20 cellular contexts compared by ENCODE assay signal in genomic region chr1:156851779-156852413, GRCh38. TPM values are rescaled to one million over a fixed set of nuclear protein-coding genes. Genes with fewer than 3 reads are reported as not detected.
DNase-seq lines count a peak whose midpoint lies in the region; ATAC-seq and TF ChIP-seq lines count a peak whose summit lies in the region.
"Had no signal": no experiment of that assay in that cellular context is flagged by ENCODE, and none has a peak within 500 bp of the region (broad histone marks: within the 10 kb centered on the region; RNA-seq: fewer than 3 reads in every experiment).

No MANE protein-coding gene starts in this region.

- H3K4me1 ChIP-seq in liver (ENCODE audit: control insufficient read depth in 4 of 4, insufficient read depth in 4 of 4, low read length in 3 of 4) (peaks cover 0 to 21% (median 9%) of the 10 kb centered on the region in 4 donors), upper lobe of right lung (peaks cover 4% of the 10 kb centered on the region)
- H3K4me1 ChIP-seq: breast epithelium, lower lobe of right lung had no signal

- WGBS in liver: 37% methylated on average over 16 of the region's 16 CpGs

- peaks cover 66% of the 10 kb centered on the region for H3K27me3 Mint-ChIP-seq in stimulated activated memory B cell treated with anti-CD40 and anti-IgM and Interleukin-4, amounts not matched to agents 10 μg/mL and 1 μg/mL and 100 μg/mL, for 72 hours

- DNase-seq in NCI-H82 (lab: John Stamatoyannopoulos, UW) (peak; percentile 73), NCI-H82 treated with DMSO at 0.1 percent for 48 hours (lab: John Stamatoyannopoulos, UW; ENCODE audit: unreplicated experiment) (no peak), RPMI8226 (peak; percentile 23), upper lobe of right lung (no peak), anterior cingulate cortex (lab: John Stamatoyannopoulos, UW) (no peak)
- DNase-seq: activated B cell treated with CpG ODN at 0.5 μM for 24 hours; activated naive CD8-positive, alpha-beta T cell treated with anti-CD3 and anti-CD28 coated beads, Interleukin-2, amount 10 ng/mL, durations not matched to agents 7 days and 5 days; CD4-positive, alpha-beta T cell; lower lobe of right lung; stimulated activated naive B cell treated with anti-CD40 and anti-IgM and Interleukin-4, amounts not matched to agents 10 μg/mL and 1 μg/mL and 100 μg/mL, for 72 hours; T-helper 17 cell had no signal

- no peaks in the 10 kb centered on the region for H3K36me3 Mint-ChIP-seq in stimulated activated memory B cell treated with anti-CD40 and anti-IgM and Interleukin-4, amounts not matched to agents 10 μg/mL and 1 μg/mL and 100 μg/mL, for 72 hours
- H3K36me3 Mint-ChIP-seq: activated naive CD8-positive, alpha-beta T cell treated with anti-CD3 and anti-CD28 coated beads, Interleukin-2, amount 10 ng/mL, durations not matched to agents 7 days and 5 days; stimulated activated naive B cell treated with anti-CD40 and anti-IgM and Interleukin-4, amounts not matched to agents 10 μg/mL and 1 μg/mL and 100 μg/mL, for 72 hours had no signal

- peak; percentile 4 for ATAC-seq in upper lobe of right lung
- ATAC-seq in HG03521 (IDR thresholded peaks at IDR 0.05; ENCODE audit: unreplicated experiment): no peak
- no peak for ATAC-seq in stimulated activated memory B cell treated with anti-CD40 and anti-IgM and Interleukin-4, amounts not matched to agents 10 μg/mL and 1 μg/mL and 100 μg/mL, for 72 hours
- ATAC-seq: gastroesophageal sphincter; stimulated activated naive B cell treated with anti-CD40 and anti-IgM and Interleukin-4, amounts not matched to agents 10 μg/mL and 1 μg/mL and 100 μg/mL, for 72 hours; T-helper 17 cell had no signal

- no peak overlapping the region for H3K4me3 ChIP-seq in liver (ENCODE audit: low read depth in 1 of 3, low read length in 3 of 3)
- H3K4me3 ChIP-seq in upper lobe of right lung: no peak overlapping the region
- H3K4me3 ChIP-seq: breast epithelium, gastroesophageal sphincter, lower lobe of right lung had no signal

- intact Hi-C loops in upper lobe of right lung (cut with DNase I): no loop called here

- H3K27ac ChIP-seq in liver (ENCODE audit: low read depth in 1 of 2, low read length in 2 of 2) (peak overlapping the region; percentile 61 to 80), upper lobe of right lung (no peak overlapping the region)
- H3K27ac ChIP-seq: breast epithelium, gastroesophageal sphincter, lower lobe of right lung had no signal

- no peak for TF ChIP-seq RAD21 in liver (IDR thresholded peaks at IDR 0.05)

- H3K27me3 ChIP-seq in liver (ENCODE audit: control insufficient read depth in 4 of 4, insufficient read depth in 4 of 4, low read length in 3 of 4) (no peaks in the 10 kb centered on the region), upper lobe of right lung (peaks cover 38% of the 10 kb centered on the region)

- TF ChIP-seq CTCF in liver (IDR thresholded peaks at IDR 0.05; ENCODE audit: low read depth, low read length, missing input control): no peak
- TF ChIP-seq CTCF in upper lobe of right lung (IDR thresholded peaks at IDR 0.05): no peak

- H3K4me3 Mint-ChIP-seq in stimulated activated memory B cell treated with anti-CD40 and anti-IgM and Interleukin-4, amounts not matched to agents 10 μg/mL and 1 μg/mL and 100 μg/mL, for 72 hours: no peak overlapping the region
- H3K4me3 Mint-ChIP-seq: activated B cell treated with CpG ODN at 0.5 μM for 24 hours; activated naive CD8-positive, alpha-beta T cell treated with anti-CD3 and anti-CD28 coated beads, Interleukin-2, amount 10 ng/mL, durations not matched to agents 7 days and 5 days; CD4-positive, alpha-beta T cell; stimulated activated naive B cell treated with anti-CD40 and anti-IgM and Interleukin-4, amounts not matched to agents 10 μg/mL and 1 μg/mL and 100 μg/mL, for 72 hours; T-helper 17 cell had no signal

- H3K9ac ChIP-seq in liver (ENCODE audit: low read depth in 1 of 2, low read length in 2 of 2): no peak overlapping the region

- H3K9me3 ChIP-seq in liver (ENCODE audit: control insufficient read depth in 4 of 4, low read length in 3 of 4) (no peaks in the 10 kb centered on the region), upper lobe of right lung (no peaks in the 10 kb centered on the region)
- H3K9me3 ChIP-seq: breast epithelium, gastroesophageal sphincter, lower lobe of right lung had no signal

- peaks cover 11% of the 10 kb centered on the region for H3K4me1 Mint-ChIP-seq in stimulated activated memory B cell treated with anti-CD40 and anti-IgM and Interleukin-4, amounts not matched to agents 10 μg/mL and 1 μg/mL and 100 μg/mL, for 72 hours

- H3K9me3 Mint-ChIP-seq in stimulated activated memory B cell treated with anti-CD40 and anti-IgM and Interleukin-4, amounts not matched to agents 10 μg/mL and 1 μg/mL and 100 μg/mL, for 72 hours: no peaks in the 10 kb centered on the region
- H3K9me3 Mint-ChIP-seq: activated B cell treated with CpG ODN at 0.5 μM for 24 hours; activated naive CD8-positive, alpha-beta T cell treated with anti-CD3 and anti-CD28 coated beads, Interleukin-2, amount 10 ng/mL, durations not matched to agents 7 days and 5 days; CD4-positive, alpha-beta T cell; stimulated activated naive B cell treated with anti-CD40 and anti-IgM and Interleukin-4, amounts not matched to agents 10 μg/mL and 1 μg/mL and 100 μg/mL, for 72 hours had no signal

- H3K27ac Mint-ChIP-seq in stimulated activated memory B cell treated with anti-CD40 and anti-IgM and Interleukin-4, amounts not matched to agents 10 μg/mL and 1 μg/mL and 100 μg/mL, for 72 hours: no peak overlapping the region
- H3K27ac Mint-ChIP-seq: activated B cell treated with CpG ODN at 0.5 μM for 24 hours; CD4-positive, alpha-beta T cell; T-helper 17 cell had no signal

- H3K36me3 ChIP-seq in liver (ENCODE audit: control insufficient read depth in 4 of 4, insufficient read depth in 3 of 4, low read depth in 1 of 4, low read length in 3 of 4): no peaks in the 10 kb centered on the region
- H3K36me3 ChIP-seq in upper lobe of right lung: no peaks in the 10 kb centered on the region
- H3K36me3 ChIP-seq: breast epithelium, gastroesophageal sphincter, lower lobe of right lung had no signal

TF ChIP-seq in liver, 16 proteins besides CTCF, POLR2A, EP300 and RAD21:
- TF ChIP-seq HNF4A (conservative IDR thresholded peaks at IDR 0.05): peak in 1 of 2 donors; percentile 22
- no peak for TF ChIP-seq REST (IDR thresholded peaks at IDR 0.05)
- TF ChIP-seq FOXA1 (IDR thresholded peaks at IDR 0.05): no peak
- TF ChIP-seq NR2F2 (IDR thresholded peaks at IDR 0.05): no peak
- TF ChIP-seq RXRA (IDR thresholded peaks at IDR 0.05): no peak
- no peak for TF ChIP-seq EGR1 (IDR thresholded peaks at IDR 0.05; ENCODE audit: low read depth in 2 of 2)

RNA-seq across cellular contexts. Expression of gene INSRR, which starts 7.0 kb away (rescaled TPM):
- total RNA-seq in liver: not detected
- under 1 TPM in 1 of 2 donors, not detected in 1; 0.01 TPM for polyA plus RNA-seq in liver
- not detected for total RNA-seq in upper lobe of right lung
- total RNA-seq: activated B cell treated with CpG ODN at 0.5 μM for 24 hours; CD4-positive, alpha-beta T cell; dermis microvascular lymphatic vessel endothelial cell; epithelial cell of proximal tubule; lower lobe of right lung; T-helper 17 cell had no signal

RNA-seq across cellular contexts. Expression of gene NTRK1, which starts 8.8 kb away (rescaled TPM):
- total RNA-seq in liver: under 1 TPM; 0.14 to 0.17 TPM
- under 1 TPM; 0.13 to 0.14 TPM for polyA plus RNA-seq in liver
- total RNA-seq in upper lobe of right lung: 1.2 TPM
- total RNA-seq: dermis microvascular lymphatic vessel endothelial cell, epithelial cell of proximal tubule had no signal

RNA-seq across cellular contexts. Expression of gene SH2D2A, which starts 35.2 kb away (rescaled TPM):
- total RNA-seq in liver: under 1 TPM; 0.14 to 0.17 TPM
- polyA plus RNA-seq in liver: under 1 TPM; 0.32 to 0.38 TPM
- 3.8 TPM for total RNA-seq in upper lobe of right lung
- total RNA-seq: myocyte, urinary bladder had no signal

RNA-seq across cellular contexts. Expression of gene PEAR1, which starts 41.6 kb away (rescaled TPM):
- total RNA-seq in liver (1 to 10 TPM; 2.1 to 4.4 TPM), upper lobe of right lung (17.9 TPM)
- 1 to 10 TPM; 3.0 to 3.2 TPM for polyA plus RNA-seq in liver
- total RNA-seq: activated B cell treated with CpG ODN at 0.5 μM for 24 hours had no signal

Comparison
In these comparisons a context has a peak if more than half of its experiments do, and no peak if none do; other contexts are left out.
1. DNase-seq: peak in NCI-H82 (single experiment) and RPMI8226 (single experiment); none in NCI-H82 treated with DMSO at 0.1 percent for 48 hours (single experiment), upper lobe of right lung (single experiment) and anterior cingulate cortex (0 of 58).